Comparison of ENCODE assay signal across 21 cellular contexts in genomic region chr10:78307576-78307975, GRCh38.
DNase-seq lines count a peak whose midpoint lies in the region; TF ChIP-seq lines count a peak whose summit lies in the region.
"Had no signal": no experiment of that assay in that cellular context is flagged by ENCODE, and none has a peak within 500 bp of the region (broad histone marks: within the 10 kb centered on the region; RNA-seq: fewer than 3 reads in every experiment).

No MANE protein-coding gene starts in this region.

- H3K4me1 Mint-ChIP-seq in activated naive CD4-positive, alpha-beta T cell treated with anti-CD3 and anti-CD28 coated beads for 36 hours (ENCODE audit: low read depth), result peaks cover 4% of the 10 kb centered on the region

- H3K27ac ChIP-seq in dorsolateral prefrontal cortex (peak overlapping the region in 39 of 59 donors; percentile 6 to 73 (median 50)), mesenchymal stem cell (ENCODE audit: low read length, poor library complexity, severe bottlenecking) (no peak overlapping the region), A673 (ENCODE audit: low read depth, low read length, poor library complexity, severe bottlenecking) (no peak overlapping the region)
- H3K27ac ChIP-seq: 22Rv1, C4-2B, Peyer's patch had no signal

- TF ChIP-seq CTCF in dorsolateral prefrontal cortex (IDR thresholded peaks at IDR 0.05 in 54 of 56, conservative IDR thresholded peaks at IDR 0.05 in 2 of 56; ENCODE audit: low read depth in 1 of 56, partially characterized antibody in 56 of 56) (peak in 1 of 56 donors; percentile 29), A673 (conservative IDR thresholded peaks at IDR 0.05; ENCODE audit: low read depth, low read length) (no peak)

- peaks cover 13% of the 10 kb centered on the region for H3K4me1 ChIP-seq in mesenchymal stem cell (ENCODE audit: control insufficient read depth, insufficient read depth, low read depth, low read length)
- H3K4me1 ChIP-seq in A673 (ENCODE audit: insufficient read depth, low read length, poor library complexity, severe bottlenecking), result peaks cover 3% of the 10 kb centered on the region

- H3K27me3 Mint-ChIP-seq in activated naive CD4-positive, alpha-beta T cell treated with anti-CD3 and anti-CD28 coated beads for 36 hours (ENCODE audit: low read depth), result no peaks in the 10 kb centered on the region

- H3K23ac ChIP-seq in mesenchymal stem cell (ENCODE audit: low read length in 2 of 2), result no peak overlapping the region

- no peak overlapping the region for H3K4me3 Mint-ChIP-seq in activated naive CD4-positive, alpha-beta T cell treated with anti-CD3 and anti-CD28 coated beads for 36 hours

- intact Hi-C loops in dorsolateral prefrontal cortex (cut with DNase I) (loop anchor here (10.0 kb wide), 3 partner anchors 267 to 607 kb away; no protein-coding TSS in a partner anchor), A673 (cut with micrococcal nuclease; ENCODE audit: unreplicated experiment) (no loop called here)
- intact Hi-C loops in activated naive CD4-positive, alpha-beta T cell treated with anti-CD3 and anti-CD28 coated beads for 36 hours (cut with micrococcal nuclease), result no loop called here

- no peak overlapping the region for H2BK15ac ChIP-seq in mesenchymal stem cell (ENCODE audit: low read depth, poor library complexity, severe bottlenecking)

- no peak overlapping the region for H3K4me3 ChIP-seq in dorsolateral prefrontal cortex
- no peak overlapping the region for H3K4me3 ChIP-seq in mesenchymal stem cell (ENCODE audit: insufficient read depth in 1 of 2, low read depth in 1 of 2, low read length in 2 of 2)
- no peak overlapping the region for H3K4me3 ChIP-seq in A673 (ENCODE audit: low read depth, low read length, poor library complexity, severe bottlenecking)
- H3K4me3 ChIP-seq: Peyer's patch had no signal

- no TSS peak for BruUV-seq in A673 (replicated peaks; lab: Mats Ljungman, UMichigan)

- no peak overlapping the region for H4K91ac ChIP-seq in mesenchymal stem cell (ENCODE audit: low read length)

- H3K9ac ChIP-seq in mesenchymal stem cell (ENCODE audit: low read length), result peak overlapping the region; percentile 2

- peak; percentile 21 for DNase-seq in activated CD8-positive, alpha-beta memory T cell treated with anti-CD3 and anti-CD28 coated beads for 24 hours
- DNase-seq in activated CD8-positive, alpha-beta memory T cell treated with anti-CD3 and anti-CD28 coated beads, Interleukin-2, amount 50 U/mL, for 4 hours, result no peak
- DNase-seq in dorsolateral prefrontal cortex (no peak), mesenchymal stem cell (no peak), A673 (ENCODE audit: low spot score) (no peak), COLO829 (ENCODE audit: low spot score) (no peak)
- DNase-seq in stimulated activated CD8-positive, alpha-beta memory T cell treated with anti-CD3 and anti-CD28 coated beads, Interleukin-4, amount 100 ng/mL, for 48 hours, result peak; percentile 11
- DNase-seq in activated naive CD4-positive, alpha-beta T cell treated with anti-CD3 and anti-CD28 coated beads for 36 hours, result no peak
- DNase-seq: AML-193; CD8-positive, alpha-beta memory T cell; GOT3; KG1; NCI-H1092; NCI-H1436; NCI-H187 treated with DMSO at 0.1 percent for 48 hours; NCI-H226; NCI-H524; NCI-H774; Peyer's patch had no signal

- no peaks in the 10 kb centered on the region for H3K36me3 ChIP-seq in mesenchymal stem cell (ENCODE audit: control insufficient read depth in 1 of 2, insufficient read depth in 2 of 2, low read depth in 1 of 2, low read length in 2 of 2)
- H3K36me3 ChIP-seq in A673 (ENCODE audit: insufficient read depth, low read length, poor library complexity, severe bottlenecking), result no peaks in the 10 kb centered on the region
- H3K36me3 ChIP-seq: Peyer's patch had no signal

- H3K36me3 Mint-ChIP-seq in activated naive CD4-positive, alpha-beta T cell treated with anti-CD3 and anti-CD28 coated beads for 36 hours (ENCODE audit: low read depth), result no peaks in the 10 kb centered on the region

- CTCF ChIA-PET in A673 (lab: Charles Lee), result no interaction called here
- CTCF ChIA-PET in activated naive CD4-positive, alpha-beta T cell treated with anti-CD3 and anti-CD28 coated beads for 36 hours (lab: Charles Lee), result no interaction called here

- H3K4ac ChIP-seq in mesenchymal stem cell (ENCODE audit: low read depth in 1 of 2, low read length in 2 of 2), result no peak overlapping the region

- no peak overlapping the region for H4K8ac ChIP-seq in mesenchymal stem cell (ENCODE audit: low read length)

- no peaks in the 10 kb centered on the region for H3K9me3 Mint-ChIP-seq in activated naive CD4-positive, alpha-beta T cell treated with anti-CD3 and anti-CD28 coated beads for 36 hours
- H3K9me3 Mint-ChIP-seq: CD8-positive, alpha-beta memory T cell had no signal

- no peak overlapping the region for H2BK12ac ChIP-seq in mesenchymal stem cell (ENCODE audit: low read length in 2 of 2)

- no peak overlapping the region for H2AFZ ChIP-seq in mesenchymal stem cell (ENCODE audit: low read depth, low read length)

- H3K4me2 ChIP-seq in mesenchymal stem cell (ENCODE audit: low read length, poor library complexity, severe bottlenecking), result no peak overlapping the region

- H3K9me3 ChIP-seq in mesenchymal stem cell (ENCODE audit: control insufficient read depth, low read length) (no peaks in the 10 kb centered on the region), A673 (ENCODE audit: low read depth, low read length, poor library complexity, severe bottlenecking) (no peaks in the 10 kb centered on the region)
- H3K9me3 ChIP-seq: Peyer's patch had no signal

- no peak overlapping the region for H2BK5ac ChIP-seq in mesenchymal stem cell (ENCODE audit: low read depth, low read length, poor library complexity, severe bottlenecking)

- no peak overlapping the region for H3K18ac ChIP-seq in mesenchymal stem cell (ENCODE audit: low read depth in 1 of 2, low read length in 2 of 2)

- H3K27me3 ChIP-seq in dorsolateral prefrontal cortex (no peaks in the 10 kb centered on the region), mesenchymal stem cell (ENCODE audit: control insufficient read depth in 1 of 2, insufficient read depth in 1 of 2, low read length in 2 of 2) (no peaks in the 10 kb centered on the region), A673 (replicated peaks; ENCODE audit: insufficient read depth, low read depth, low read length, poor library complexity) (peaks cover 13% of the 10 kb centered on the region)
- H3K27me3 ChIP-seq: Peyer's patch had no signal

- no peak overlapping the region for H3K14ac ChIP-seq in mesenchymal stem cell (ENCODE audit: low read length in 2 of 2)

- no peak overlapping the region for H2AK5ac ChIP-seq in mesenchymal stem cell (ENCODE audit: low read length, severe bottlenecking)

- H3K27ac Mint-ChIP-seq in activated naive CD4-positive, alpha-beta T cell treated with anti-CD3 and anti-CD28 coated beads for 36 hours, result no peak overlapping the region

- WGBS in mesenchymal stem cell, result 48% methylated on average over 1 of the region's 1 CpG

- POLR2A ChIA-PET in A673 (lab: Charles Lee; ENCODE audit: low non-redundant PET), result no interaction called here

- no peak overlapping the region for H2BK120ac ChIP-seq in mesenchymal stem cell (ENCODE audit: low read depth, low read length)

- H3K79me1 ChIP-seq in mesenchymal stem cell (replicated peaks; ENCODE audit: low read length, poor library complexity, severe bottlenecking), result no peaks in the 10 kb centered on the region

Comparison
In these comparisons a context has a peak if more than half of its experiments do, and no peak if none do; other contexts are left out.
1. DNase-seq: peak in activated CD8-positive, alpha-beta memory T cell treated with anti-CD3 and anti-CD28 coated beads for 24 hours (single experiment) and stimulated activated CD8-positive, alpha-beta memory T cell treated with anti-CD3 and anti-CD28 coated beads, Interleukin-4, amount 100 ng/mL, for 48 hours (single experiment); none in activated CD8-positive, alpha-beta memory T cell treated with anti-CD3 and anti-CD28 coated beads, Interleukin-2, amount 50 U/mL, for 4 hours (single experiment), dorsolateral prefrontal cortex (0 of 10), mesenchymal stem cell (single experiment), A673 (single experiment), activated naive CD4-positive, alpha-beta T cell treated with anti-CD3 and anti-CD28 coated beads for 36 hours (single experiment) and COLO829 (single experiment).
2. H3K27ac ChIP-seq: peak in dorsolateral prefrontal cortex (39 of 59); none in mesenchymal stem cell (single experiment) and A673 (single experiment).
3. intact Hi-C loops: an anchor here in dorsolateral prefrontal cortex (10.0 kb wide); none called in A673 and activated naive CD4-positive, alpha-beta T cell treated with anti-CD3 and anti-CD28 coated beads for 36 hours.